20 cellular contexts compared by ENCODE assay signal in genomic region chr3:41318520-41318919, GRCh38.
DNase-seq lines count a peak whose midpoint lies in the region; ATAC-seq and TF ChIP-seq lines count a peak whose summit lies in the region.
"Had no signal": no experiment of that assay in that cellular context is flagged by ENCODE, and none has a peak within 500 bp of the region (broad histone marks: within the 10 kb centered on the region; RNA-seq: fewer than 3 reads in every experiment).

No MANE protein-coding gene starts in this region.

- H3K27me3 ChIP-seq in foreskin keratinocyte (no peaks in the 10 kb centered on the region), thyroid gland (no peaks in the 10 kb centered on the region), SK-N-SH (ENCODE audit: insufficient read depth) (no peaks in the 10 kb centered on the region)
- H3K27me3 ChIP-seq: SJSA1, transverse colon had no signal

- no peak for TF ChIP-seq RAD21 in SK-N-SH (IDR thresholded peaks at IDR 0.05; ENCODE audit: low read length)

- CTCF ChIA-PET in SK-N-SH (lab: Yijun Ruan, JAX), result no interaction called here

- peak; percentile 21 for ATAC-seq in foreskin keratinocyte
- ATAC-seq: activated naive CD4-positive, alpha-beta T cell treated with anti-CD3 and anti-CD28 coated beads, Interleukin-2, amount 50 U/mL, for 72 hours; left ventricle myocardium superior; stimulated activated naive B cell treated with anti-CD40 and anti-IgM and Interleukin-4, amounts not matched to agents 10 μg/mL and 1 μg/mL and 100 μg/mL, for 72 hours had no signal

- TF ChIP-seq POLR2A in thyroid gland (IDR thresholded peaks at IDR 0.05), result no peak

- H3K27ac ChIP-seq in foreskin keratinocyte (no peak overlapping the region), thyroid gland (no peak overlapping the region), SK-N-SH (ENCODE audit: low read depth in 2 of 2, low read length in 1 of 2) (no peak overlapping the region)
- H3K27ac ChIP-seq: 22Rv1, SJSA1, transverse colon had no signal

- no peak overlapping the region for H3K9ac ChIP-seq in SK-N-SH

- H3K36me3 ChIP-seq in thyroid gland, result no peaks in the 10 kb centered on the region
- H3K36me3 ChIP-seq in SK-N-SH (replicated peaks in 1 of 2; ENCODE audit: control insufficient read depth in 1 of 2, insufficient read depth in 2 of 2, low read length in 1 of 2), result no peaks in the 10 kb centered on the region
- H3K36me3 ChIP-seq: SJSA1, transverse colon had no signal

- no peak overlapping the region for H2AFZ ChIP-seq in SK-N-SH (ENCODE audit: low read depth)

- H3F3A ChIP-seq in SK-N-SH (replicated peaks; ENCODE audit: insufficient read depth), result no peaks in the 10 kb centered on the region

- H3K4me3 ChIP-seq in thyroid gland (replicated peaks in 1 of 3), result no peak overlapping the region
- no peak overlapping the region for H3K4me3 ChIP-seq in SK-N-SH (ENCODE audit: low read depth in 2 of 2, low read length in 1 of 2)
- H3K4me3 ChIP-seq: SJSA1, transverse colon had no signal

- POLR2A ChIA-PET in SK-N-SH (lab: Yijun Ruan, JAX), result no interaction called here

- no peak overlapping the region for H3K4me2 ChIP-seq in SK-N-SH

- H3K9me2 ChIP-seq in SK-N-SH, result no peaks in the 10 kb centered on the region

- DNase-seq in DMS53 (lab: John Stamatoyannopoulos, UW) (peak; percentile 22), DMS53 treated with DMSO at 0.1 percent for 48 hours (lab: John Stamatoyannopoulos, UW; ENCODE audit: unreplicated experiment) (no peak), RPMI7951 (ENCODE audit: low read depth) (peak; percentile 66), foreskin keratinocyte (peak in 1 of 2 donors; percentile 4), thyroid gland (peak; percentile 10 to 19), SK-N-SH (no peak), OCI-M1 (lab: John Stamatoyannopoulos, UW) (no peak), ureter (ENCODE audit: low spot score) (no peak)
- DNase-seq: activated CD4-positive, alpha-beta T cell treated with anti-CD3 and anti-CD28 coated beads, Interleukin-2, amount 50 U/mL, for 1 hour; activated T-cell treated with anti-CD3 and anti-CD28 coated beads for 4 hours; DMS79 treated with DMSO at 0.1 percent for 48 hours; left ventricle myocardium superior; NCI-H187; NCI-H510A; posterior cingulate gyrus; stimulated activated naive B cell treated with anti-CD40 and anti-IgM and Interleukin-4, amounts not matched to agents 10 μg/mL and 1 μg/mL and 100 μg/mL, for 72 hours; transverse colon had no signal

- no peak for TF ChIP-seq CTCF in foreskin keratinocyte (conservative IDR thresholded peaks at IDR 0.05)
- no peak for TF ChIP-seq CTCF in thyroid gland (IDR thresholded peaks at IDR 0.05)
- TF ChIP-seq CTCF in SK-N-SH (IDR thresholded peaks at IDR 0.05), result no peak

- no peaks in the 10 kb centered on the region for H3K79me2 ChIP-seq in SK-N-SH (ENCODE audit: insufficient read depth)

- H4K20me1 ChIP-seq in SK-N-SH (ENCODE audit: insufficient read depth), result no peaks in the 10 kb centered on the region

- intact Hi-C loops in thyroid gland (cut with DNase I), result no loop called here

- no peak for TF ChIP-seq EP300 in SK-N-SH (IDR thresholded peaks at IDR 0.05; ENCODE audit: borderline replicate concordance in 1 of 2, low read depth in 1 of 2, low read length in 1 of 2)

- no peaks in the 10 kb centered on the region for H3K9me3 ChIP-seq in thyroid gland
- H3K9me3 ChIP-seq in SK-N-SH, result no peaks in the 10 kb centered on the region
- H3K9me3 ChIP-seq: SJSA1, transverse colon had no signal

- 23 to 30% methylated on average over 2 of the region's 2 CpGs for WGBS in thyroid gland, 2 donors
- 41% methylated on average over 2 of the region's 2 CpGs for WGBS in SK-N-SH (ENCODE audit: low lambda C conversion rate)

- H3K4me1 ChIP-seq in foreskin keratinocyte, result no peaks in the 10 kb centered on the region
- H3K4me1 ChIP-seq in thyroid gland, result peaks cover 4 to 13% of the 10 kb centered on the region in 2 donors
- peaks cover 0 to 7% of the 10 kb centered on the region in 2 experiments; a peak in 2 of 4 replicates for H3K4me1 ChIP-seq in SK-N-SH (ENCODE audit: control insufficient read depth in 1 of 2, insufficient read depth in 2 of 2, low read depth in 1 of 2, low read length in 1 of 2)
- H3K4me1 ChIP-seq: transverse colon had no signal

TF ChIP-seq in SK-N-SH, 30 proteins besides CTCF, POLR2A, EP300 and RAD21:
- TF ChIP-seq JUND (IDR thresholded peaks at IDR 0.05), result no peak
- no peak for TF ChIP-seq GABPA (IDR thresholded peaks at IDR 0.05; ENCODE audit: low read depth)
- TF ChIP-seq USF2 (IDR thresholded peaks at IDR 0.05; ENCODE audit: borderline replicate concordance, low read depth, low read length), result no peak
- TF ChIP-seq FOXJ3 (CRISPR knock-in tag; IDR thresholded peaks at IDR 0.05), result no peak
- TF ChIP-seq RXRA (IDR thresholded peaks at IDR 0.05; ENCODE audit: borderline replicate concordance, low read depth), result no peak
- TF ChIP-seq PBX3 (IDR thresholded peaks at IDR 0.05), result no peak
- no peak for TF ChIP-seq USF1 (IDR thresholded peaks at IDR 0.05; ENCODE audit: borderline replicate concordance, low read depth)
- no peak for TF ChIP-seq CHD2 (IDR thresholded peaks at IDR 0.05; ENCODE audit: low read length, partially characterized antibody)
- no peak for TF ChIP-seq MXI1 (IDR thresholded peaks at IDR 0.05; ENCODE audit: low read depth, low read length)
- no peak for TF ChIP-seq ELF1 (IDR thresholded peaks at IDR 0.05)
- TF ChIP-seq TAF1 (IDR thresholded peaks at IDR 0.05; ENCODE audit: borderline replicate concordance, low read depth, low read length), result no peak

Comparison
In these comparisons a context has a peak if more than half of its experiments do, and no peak if none do; other contexts are left out.
1. DNase-seq: peak in DMS53 (single experiment), RPMI7951 (single experiment) and thyroid gland (2 of 2); none in DMS53 treated with DMSO at 0.1 percent for 48 hours (single experiment), SK-N-SH (single experiment), OCI-M1 (single experiment) and ureter (single experiment).